ENCODE assay signal across 17 cellular contexts in genomic region chr12:44525806-44526654, GRCh38.
DNase-seq lines count a peak whose midpoint lies in the region; ATAC-seq and TF ChIP-seq lines count a peak whose summit lies in the region.
"Had no signal": no experiment of that assay in that cellular context is flagged by ENCODE, and none has a peak within 500 bp of the region (broad histone marks: within the 10 kb centered on the region; RNA-seq: fewer than 3 reads in every experiment).

No MANE protein-coding gene starts in this region.

- H3K4me1 Mint-ChIP-seq in CD8-positive, alpha-beta T cell (ENCODE audit: low read depth), result no peaks in the 10 kb centered on the region
- H3K4me1 Mint-ChIP-seq in mesothelial cell of epicardium, result peaks cover 5% of the 10 kb centered on the region
- H3K4me1 Mint-ChIP-seq: B cell had no signal

- POLR2A ChIA-PET in CD8-positive, alpha-beta T cell (lab: Charles Lee), result no interaction called here

- no peak for TF ChIP-seq EP300 in Ishikawa (IDR thresholded peaks at IDR 0.05; ENCODE audit: borderline replicate concordance)

- no peaks in the 10 kb centered on the region for H3K9me3 ChIP-seq in CD8-positive, alpha-beta T cell (ENCODE audit: low read length)

- no peaks in the 10 kb centered on the region for H3K27me3 ChIP-seq in CD8-positive, alpha-beta T cell (ENCODE audit: insufficient read depth, low read length)

- no peaks in the 10 kb centered on the region for H3K4me1 ChIP-seq in CD8-positive, alpha-beta T cell (ENCODE audit: insufficient read depth, low read length)

- H3K36me3 ChIP-seq in CD8-positive, alpha-beta T cell (ENCODE audit: insufficient read depth, low read length), result peaks cover 9% of the 10 kb centered on the region

- no peak overlapping the region for H3K27ac ChIP-seq in CD8-positive, alpha-beta T cell (ENCODE audit: low read depth, low read length)

- peaks cover 37% of the 10 kb centered on the region for H3K36me3 Mint-ChIP-seq in CD8-positive, alpha-beta T cell
- H3K36me3 Mint-ChIP-seq in mesothelial cell of epicardium, result no peaks in the 10 kb centered on the region

- intact Hi-C loops in CD8-positive, alpha-beta T cell (cut with DNase I, micrococcal nuclease), result loop anchor here in 1 of 2 experiments (2.0 kb wide), 1 partner anchor 13 kb away; no protein-coding TSS in a partner anchor

- H3K9me3 Mint-ChIP-seq in CD8-positive, alpha-beta T cell, result no peaks in the 10 kb centered on the region
- H3K9me3 Mint-ChIP-seq in mesothelial cell of epicardium, result no peaks in the 10 kb centered on the region
- H3K9me3 Mint-ChIP-seq: CD4-positive, alpha-beta T cell; H9 had no signal

- peak overlapping the region; percentile 3 for H3K27ac Mint-ChIP-seq in CD8-positive, alpha-beta T cell
- peak overlapping the region; percentile 36 for H3K27ac Mint-ChIP-seq in mesothelial cell of epicardium
- H3K27ac Mint-ChIP-seq: B cell; CD4-positive, alpha-beta T cell had no signal

- H3K4me3 Mint-ChIP-seq in CD8-positive, alpha-beta T cell, result no peak overlapping the region
- no peak overlapping the region for H3K4me3 Mint-ChIP-seq in mesothelial cell of epicardium
- H3K4me3 Mint-ChIP-seq: B cell; CD4-positive, alpha-beta T cell; H9 had no signal

- no peak for ATAC-seq in CD8-positive, alpha-beta T cell
- ATAC-seq in GM21423 (IDR thresholded peaks at IDR 0.05; ENCODE audit: unreplicated experiment), result no peak
- ATAC-seq in HG02623 (IDR thresholded peaks at IDR 0.05; ENCODE audit: unreplicated experiment), result no peak
- ATAC-seq in SK-N-SH treated with all-trans-retinoic acid at 6 μM for 48 hours, result no peak

- CTCF ChIA-PET in CD8-positive, alpha-beta T cell (lab: Charles Lee), result no interaction called here

- TF ChIP-seq RAD21 in Ishikawa (IDR thresholded peaks at IDR 0.05; ENCODE audit: low read depth), result no peak

- H3K4me3 ChIP-seq in CD8-positive, alpha-beta T cell (ENCODE audit: low read depth, low read length), result no peak overlapping the region

- no peak for DNase-seq in CD8-positive, alpha-beta T cell
- DNase-seq in iPS-NIHi7 (ENCODE audit: extremely low spot score) (peak; percentile 34), mesothelial cell of epicardium (ENCODE audit: low spot score in 2 of 2, unreplicated experiment in 2 of 2) (no peak), NOMO-1 treated with DMSO at 0.1 percent for 48 hours (lab: John Stamatoyannopoulos, UW; ENCODE audit: unreplicated experiment) (no peak)
- DNase-seq: CD4-positive, alpha-beta T cell; H9; IMR-90; NCI-H1417 treated with DMSO at 0.1 percent for 48 hours; NCI-H2029; NCI-H510A; NCI-H82; SIG-M5 had no signal

- no peak for TF ChIP-seq CTCF in CD8-positive, alpha-beta T cell (IDR thresholded peaks at IDR 0.05)
- no peak for TF ChIP-seq CTCF in mesothelial cell of epicardium (IDR thresholded peaks at IDR 0.05; ENCODE audit: unreplicated experiment)

- H3K27me3 Mint-ChIP-seq in CD8-positive, alpha-beta T cell (ENCODE audit: low read depth), result no peaks in the 10 kb centered on the region
- no peaks in the 10 kb centered on the region for H3K27me3 Mint-ChIP-seq in mesothelial cell of epicardium (ENCODE audit: low read depth)
- H3K27me3 Mint-ChIP-seq: B cell; CD4-positive, alpha-beta T cell had no signal

TF ChIP-seq in Ishikawa, 13 proteins besides CTCF, POLR2A, EP300 and RAD21:
- peak; percentile 92 for TF ChIP-seq TEAD4 (IDR thresholded peaks at IDR 0.05)
- TF ChIP-seq REST (IDR thresholded peaks at IDR 0.05; ENCODE audit: low read depth), result no peak
- TF ChIP-seq ZBTB7A (IDR thresholded peaks at IDR 0.05; ENCODE audit: low read depth), result no peak

TF ChIP-seq in SK-N-SH treated with all-trans-retinoic acid at 6 μM for 48 hours, 23 proteins besides CTCF, POLR2A, EP300 and RAD21:
- TF ChIP-seq ZFP3 (CRISPR knock-in tag; IDR thresholded peaks at IDR 0.05), result no peak
- no peak for TF ChIP-seq BACH2 (CRISPR knock-in tag; IDR thresholded peaks at IDR 0.05; ENCODE audit: borderline replicate concordance)
- TF ChIP-seq PATZ1 (CRISPR knock-in tag; IDR thresholded peaks at IDR 0.05; ENCODE audit: borderline replicate concordance), result no peak
- no peak for TF ChIP-seq TOX (CRISPR knock-in tag; IDR thresholded peaks at IDR 0.05; ENCODE audit: borderline replicate concordance)
- TF ChIP-seq PPARA (CRISPR knock-in tag; IDR thresholded peaks at IDR 0.05; ENCODE audit: borderline replicate concordance), result no peak
- TF ChIP-seq ZC3H10 (CRISPR knock-in tag; IDR thresholded peaks at IDR 0.05), result no peak
- no peak for TF ChIP-seq ISL1 (CRISPR knock-in tag; IDR thresholded peaks at IDR 0.05)
